8 cellular contexts compared by ENCODE assay signal in the genomic region with DNA sequence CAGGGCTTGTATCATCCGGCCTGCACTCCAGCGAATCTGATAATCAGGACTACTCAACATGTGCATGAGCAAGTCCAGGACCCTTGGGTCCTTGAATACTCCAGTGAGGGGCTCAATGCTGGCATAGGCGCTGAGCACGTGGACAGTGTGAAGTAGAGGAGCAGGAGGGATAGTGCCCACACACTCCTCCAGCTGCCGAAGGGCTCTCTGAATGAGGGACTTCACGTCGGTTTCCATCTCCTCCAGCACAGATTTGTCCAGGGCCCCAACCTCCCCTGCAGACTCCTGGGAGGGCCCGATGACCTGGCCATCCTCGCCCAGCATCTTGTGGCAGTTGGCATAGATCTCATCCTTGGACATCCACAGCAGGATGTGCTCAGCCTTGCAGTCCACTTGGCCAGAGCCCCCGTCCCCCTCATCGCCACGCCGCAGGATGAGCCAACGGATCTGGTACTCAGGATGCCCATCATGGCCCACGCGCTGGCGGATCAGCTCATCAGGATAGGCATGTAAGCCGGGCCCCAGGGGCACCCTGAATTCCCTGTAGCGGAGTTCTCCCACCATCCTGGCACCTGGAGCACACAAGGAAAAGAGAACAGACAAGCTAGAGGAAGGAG. TPM values are rescaled to one million over a fixed set of nuclear protein-coding genes. Genes with fewer than 3 reads are reported as not detected.
DNase-seq lines count a peak whose midpoint lies in the region; ATAC-seq and TF ChIP-seq lines count a peak whose summit lies in the region.

No MANE protein-coding gene starts in this region.

- DNase-seq in DND-41, result no peak
- no peak for DNase-seq in RWPE1 (ENCODE audit: low spot score)
- no peak for DNase-seq in esophagus muscularis mucosa (ENCODE audit: extremely low spot score)
- DNase-seq in psoas muscle, result no peak
- no peak for DNase-seq in activated gamma-delta T cell treated with Interleukin-2 at 50 U/mL for 16 hours
- no peak for DNase-seq in GF-D8 (lab: John Stamatoyannopoulos, UW)
- DNase-seq in stimulated activated naive CD4-positive, alpha-beta T cell (lab: John Stamatoyannopoulos, UW), result no peak
- no peak for DNase-seq in NCI-H146 treated with DMSO at 0.1 percent for 48 hours (lab: John Stamatoyannopoulos, UW; ENCODE audit: unreplicated experiment)

- 88% methylated on average over 9 of the region's 19 CpGs for WGBS in esophagus muscularis mucosa
- WGBS in psoas muscle, 3 donors, result 72 to 83% (median 72%) methylated on average over 19 of the region's 19 CpGs

- H3K9me3 ChIP-seq in DND-41 (ENCODE audit: insufficient read depth, low read length, severe bottlenecking), result no peaks in the 10 kb centered on the region
- no peaks in the 10 kb centered on the region for H3K9me3 ChIP-seq in esophagus muscularis mucosa
- no peaks in the 10 kb centered on the region for H3K9me3 ChIP-seq in psoas muscle

- POLR2A ChIA-PET in RWPE1 (lab: Yijun Ruan, JAX; ENCODE audit: low non-redundant PET), result interaction anchor here (2.0 kb wide), 1 partner anchor 74 kb away, joined by 4 read pairs; a partner anchor contains a TSS

- peak overlapping the region; percentile 88 for H3K9ac ChIP-seq in DND-41 (ENCODE audit: low read depth, low read length)

- peak overlapping the region in 1 of 2 experiments; percentile 85; a peak in 2 of 4 replicates for H3K4me3 ChIP-seq in DND-41 (ENCODE audit: low read depth in 1 of 2, low read length in 2 of 2)
- H3K4me3 ChIP-seq in esophagus muscularis mucosa, result no peak overlapping the region
- peak overlapping the region; percentile 80 for H3K4me3 ChIP-seq in psoas muscle

- no peaks in the 10 kb centered on the region for H4K20me1 ChIP-seq in DND-41 (ENCODE audit: insufficient read depth, low read length)

- no peak for TF ChIP-seq EP300 in esophagus muscularis mucosa (IDR thresholded peaks at IDR 0.05)

- H2AFZ ChIP-seq in DND-41 (ENCODE audit: low read depth, low read length), result no peak overlapping the region

- H3K27ac ChIP-seq in DND-41 (ENCODE audit: low read length) (peak overlapping the region; percentile 84), RWPE1 (peak overlapping the region; percentile 86), esophagus muscularis mucosa (replicated peaks in 1 of 4) (peak overlapping the region; percentile 88 to 94 (median 92)), psoas muscle (peak overlapping the region; percentile 90)

- peaks cover 37% of the 10 kb centered on the region for H3K4me1 ChIP-seq in DND-41 (ENCODE audit: insufficient read depth, low read length)
- peaks cover 10 to 37% (median 20%) of the 10 kb centered on the region in 4 donors for H3K4me1 ChIP-seq in esophagus muscularis mucosa
- peaks cover 4% of the 10 kb centered on the region for H3K4me1 ChIP-seq in psoas muscle

- H3K36me3 ChIP-seq in DND-41 (ENCODE audit: insufficient read depth, low read length) (peaks cover 32% of the 10 kb centered on the region), esophagus muscularis mucosa (peaks cover 4 to 64% (median 55%) of the 10 kb centered on the region in 4 donors), psoas muscle (ENCODE audit: insufficient read depth in 1 of 2, low read depth in 1 of 2) (peaks cover 5 to 68% of the 10 kb centered on the region in 2 donors)

- CTCF ChIA-PET in RWPE1 (lab: Yijun Ruan, JAX), result no interaction called here

- intact Hi-C loops in esophagus muscularis mucosa (cut with DNase I), result loop anchor here (5.0 kb wide), 1 partner anchor 35 kb away; no protein-coding TSS in a partner anchor
- intact Hi-C loops in psoas muscle (cut with DNase I), result loop anchor here (2.0 to 5.0 kb wide), 3 partner anchors 16 to 36 kb away; no protein-coding TSS in a partner anchor

- H3K27me3 ChIP-seq in DND-41 (ENCODE audit: insufficient read depth, low read length, poor library complexity) (no peaks in the 10 kb centered on the region), esophagus muscularis mucosa (no peaks in the 10 kb centered on the region), psoas muscle (ENCODE audit: insufficient read depth in 3 of 3, low read length in 2 of 3) (no peaks in the 10 kb centered on the region)

- no peak for TF ChIP-seq POLR2A in esophagus muscularis mucosa (IDR thresholded peaks at IDR 0.05; ENCODE audit: low read depth)

- ATAC-seq in DND-41 (ENCODE audit: insufficient read depth, low read depth) (no peak), psoas muscle (no peak)

- no peak for TF ChIP-seq CTCF in DND-41 (IDR thresholded peaks at IDR 0.05; ENCODE audit: borderline replicate concordance, extremely low read depth, low read length, poor library complexity, severe bottlenecking)
- TF ChIP-seq CTCF in RWPE1 (conservative IDR thresholded peaks at IDR 0.05; ENCODE audit: low read depth), result no peak
- TF ChIP-seq CTCF in esophagus muscularis mucosa (IDR thresholded peaks at IDR 0.05), result no peak
- TF ChIP-seq CTCF in psoas muscle (IDR thresholded peaks at IDR 0.05), result no peak

- H3K79me2 ChIP-seq in DND-41 (ENCODE audit: insufficient read depth, low read length), result peaks cover 19% of the 10 kb centered on the region

- H3K4me2 ChIP-seq in DND-41 (ENCODE audit: insufficient read depth, low read length), result peak overlapping the region; percentile 95

RNA-seq across cellular contexts. Expression of a gene that starts 1.3 kb away (rescaled TPM):
- 10 to 100 TPM in 3 of 4 donors, 1 to 10 TPM in 1; 8.4 to 19.6 (median 14.4) TPM for total RNA-seq in esophagus muscularis mucosa
- total RNA-seq in psoas muscle, result 10 to 100 TPM in 3 of 4 donors, 1 to 10 TPM in 1; 9.3 to 23.4 (median 20.1) TPM
- polyA plus RNA-seq in psoas muscle, result 10 to 100 TPM in 1 of 3 donors, 1 to 10 TPM in 2; 6.0 to 11.5 (median 6.5) TPM

RNA-seq across cellular contexts. Expression of a gene that starts 6.9 kb away (rescaled TPM):
- total RNA-seq in esophagus muscularis mucosa (10 to 100 TPM; 25.2 to 43.6 (median 28.1) TPM), psoas muscle (100 to 1,000 TPM in 1 of 4 donors, 10 to 100 TPM in 3; 61.3 to 138 (median 94.5) TPM)
- polyA plus RNA-seq in psoas muscle, result 100 to 1,000 TPM in 1 of 3 donors, 10 to 100 TPM in 2; 91.1 to 139 (median 91.2) TPM

RNA-seq across cellular contexts. Expression of a gene that starts 7.1 kb away (rescaled TPM):
- total RNA-seq in esophagus muscularis mucosa (10 to 100 TPM; 22.9 to 37.4 (median 27.4) TPM), psoas muscle (10 to 100 TPM; 13.0 to 20.9 (median 15.0) TPM)
- 10 to 100 TPM; 12.2 to 17.2 (median 13.2) TPM for polyA plus RNA-seq in psoas muscle

RNA-seq across cellular contexts. Expression of a gene that starts 23.8 kb away (rescaled TPM):
- total RNA-seq in esophagus muscularis mucosa, result 10 to 100 TPM in 1 of 4 donors, 1 to 10 TPM in 3; 6.8 to 10.8 (median 8.0) TPM
- 1 to 10 TPM in 2 of 4 donors, under 1 TPM in 2; 0.61 to 1.6 (median 1.1) TPM for total RNA-seq in psoas muscle
- polyA plus RNA-seq in psoas muscle, result under 1 TPM; 0.17 to 0.90 (median 0.23) TPM

RNA-seq across cellular contexts. Expression of a gene that starts 30.9 kb away (rescaled TPM):
- 10 to 100 TPM; 43.2 to 65.2 (median 51.4) TPM for total RNA-seq in esophagus muscularis mucosa
- 10 to 100 TPM; 31.0 to 47.3 (median 37.5) TPM for total RNA-seq in psoas muscle
- 10 to 100 TPM; 39.7 to 70.5 (median 68.2) TPM for polyA plus RNA-seq in psoas muscle
